ENCODE assay signal across 15 cellular contexts in the genomic region with DNA sequence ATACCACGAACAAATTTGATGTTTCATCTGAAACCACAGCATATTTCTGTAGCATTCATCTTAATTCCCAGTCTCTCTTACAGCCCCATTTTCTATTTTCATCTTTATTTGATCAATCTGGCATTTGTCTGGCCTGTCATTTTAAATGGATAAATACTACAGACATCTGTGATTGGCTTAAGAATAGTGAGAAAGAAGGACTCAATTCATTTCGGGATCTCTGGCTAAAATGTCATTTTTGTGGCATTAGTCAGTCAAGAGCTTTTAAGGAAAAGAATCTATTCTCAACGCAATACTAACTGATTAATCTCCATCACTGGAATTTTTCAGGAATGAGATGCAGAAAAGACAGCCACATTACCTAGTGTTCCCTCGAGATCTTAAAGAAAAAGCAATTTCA.
A peak's percentile ranks its signal among the peaks of the same experiment; 100 is the strongest.
DNase-seq lines count a peak whose midpoint lies in the region; TF ChIP-seq lines count a peak whose summit lies in the region.
"Had no signal": no experiment of that assay in that cellular context is flagged by ENCODE, and none has a peak within 500 bp of the region (broad histone marks: within the 10 kb centered on the region; RNA-seq: fewer than 3 reads in every experiment).

No MANE protein-coding gene starts in this region.

- H3K4me3 Mint-ChIP-seq in MCF 10A (ENCODE audit: unreplicated experiment): no peak overlapping the region
- no peak overlapping the region for H3K4me3 Mint-ChIP-seq in CD14-positive monocyte
- H3K4me3 Mint-ChIP-seq: activated CD4-positive, alpha-beta T cell treated with anti-CD3 and anti-CD28 coated beads, Interleukin-2, amount 10 ng/mL, durations not matched to agents 24 days and 14 days had no signal

- H3K4me3 ChIP-seq in breast epithelium (no peak overlapping the region), adrenal gland (no peak overlapping the region)
- H3K4me3 ChIP-seq: K562, sigmoid colon, testis had no signal

- H3K9me3 ChIP-seq in breast epithelium: no peaks in the 10 kb centered on the region
- no peaks in the 10 kb centered on the region for H3K9me3 ChIP-seq in adrenal gland (replicated peaks in 1 of 3)
- H3K9me3 ChIP-seq: sigmoid colon, testis had no signal

- POLR2A ChIA-PET in MCF 10A (lab: Yijun Ruan, JAX): interaction anchor here (0.6 to 1.7 kb wide), 7 partner anchors 15 to 1200 kb away, joined by 3 to 5 read pairs (median 3); no protein-coding TSS in a partner anchor

- H3K27ac ChIP-seq in breast epithelium (no peak overlapping the region), adrenal gland (no peak overlapping the region)
- H3K27ac ChIP-seq: 22Rv1, sigmoid colon, testis had no signal

- peaks cover 7% of the 10 kb centered on the region for H3K9me3 Mint-ChIP-seq in MCF 10A (ENCODE audit: unreplicated experiment)
- peaks cover 0 to 3% (median 0%) of the 10 kb centered on the region in 7 donors for H3K9me3 Mint-ChIP-seq in CD14-positive monocyte
- H3K9me3 Mint-ChIP-seq: activated CD4-positive, alpha-beta T cell treated with anti-CD3 and anti-CD28 coated beads, Interleukin-2, amount 10 ng/mL, durations not matched to agents 24 days and 14 days had no signal

- H3K36me3 Mint-ChIP-seq in MCF 10A (ENCODE audit: insufficient read depth, unreplicated experiment) (no peaks in the 10 kb centered on the region), CD14-positive monocyte (peaks cover 0 to 3% of the 10 kb centered on the region in 2 donors)

- H3K27me3 Mint-ChIP-seq in MCF 10A (ENCODE audit: insufficient read depth, unreplicated experiment) (no peaks in the 10 kb centered on the region), CD14-positive monocyte (ENCODE audit: low read depth in 3 of 3) (peaks cover 0 to 1% (median 1%) of the 10 kb centered on the region in 3 donors)

- H3K4me1 ChIP-seq in breast epithelium (peaks cover 0 to 6% of the 10 kb centered on the region in 2 donors), adrenal gland (replicated peaks in 1 of 2) (peaks cover 0 to 12% of the 10 kb centered on the region in 2 donors)
- H3K4me1 ChIP-seq: testis had no signal

- peak; percentile 28 for DNase-seq in MCF 10A (ENCODE audit: unreplicated experiment)
- DNase-seq in breast epithelium (ENCODE audit: low spot score in 2 of 2): no peak
- peak; percentile 27 for DNase-seq in amniotic stem cell (lab: John Stamatoyannopoulos, UW)
- DNase-seq in hepatic stellate cell (ENCODE audit: low spot score): peak; percentile 19
- no peak for DNase-seq in CD14-positive monocyte (ENCODE audit: low spot score)
- DNase-seq in adrenal gland: no peak
- DNase-seq in NCI-H526 treated with DMSO at 0.1 percent for 48 hours (lab: John Stamatoyannopoulos, UW): no peak
- DNase-seq in NCI-H187 treated with DMSO at 0.1 percent for 48 hours (lab: John Stamatoyannopoulos, UW): no peak
- DNase-seq: activated CD4-positive, alpha-beta T cell treated with anti-CD3 and anti-CD28 coated beads, Interleukin-2, amount 10 ng/mL, durations not matched to agents 24 days and 14 days; central memory CD4-positive, alpha-beta T cell; NCI-H1930; sigmoid colon; testis had no signal

- no peak for TF ChIP-seq POLR2A in breast epithelium (IDR thresholded peaks at IDR 0.05)
- TF ChIP-seq POLR2A in adrenal gland (IDR thresholded peaks at IDR 0.05): no peak

- no TSS peak for BruUV-seq in MCF 10A (replicated peaks; lab: Mats Ljungman, UMichigan)

- CTCF ChIA-PET in MCF 10A (lab: Yijun Ruan, JAX): interaction anchor here (1.2 to 3.9 kb wide), 2 partner anchors 549 to 585 kb away, joined by 5 to 11 read pairs; no protein-coding TSS in a partner anchor

- no peak overlapping the region for H3K27ac Mint-ChIP-seq in MCF 10A (ENCODE audit: low read depth, unreplicated experiment)
- H3K27ac Mint-ChIP-seq in CD14-positive monocyte: no peak overlapping the region
- H3K27ac Mint-ChIP-seq: activated CD4-positive, alpha-beta T cell treated with anti-CD3 and anti-CD28 coated beads, Interleukin-2, amount 10 ng/mL, durations not matched to agents 24 days and 14 days had no signal

- intact Hi-C loops in MCF 10A (cut with micrococcal nuclease): loop anchor here (10.0 kb wide), 1 partner anchor 99 kb away; no protein-coding TSS in a partner anchor
- intact Hi-C loops in breast epithelium (cut with DNase I; ENCODE audit: low total_unique reads): no loop called here
- intact Hi-C loops in CD14-positive monocyte (cut with micrococcal nuclease): loop anchor here in 1 of 2 donors (10.0 kb wide), 2 partner anchors 141 to 591 kb away; no protein-coding TSS in a partner anchor
- intact Hi-C loops in adrenal gland (cut with DNase I): loop anchor here in 1 of 2 donors (10.0 kb wide), 1 partner anchor 581 kb away; the partner anchor contains the start of gene IRS1

- H3K4me1 Mint-ChIP-seq in MCF 10A (ENCODE audit: insufficient read depth, unreplicated experiment) (peaks cover 36% of the 10 kb centered on the region), CD14-positive monocyte (peaks cover 13% of the 10 kb centered on the region)

- H3K36me3 ChIP-seq in breast epithelium (no peaks in the 10 kb centered on the region), adrenal gland (replicated peaks in 1 of 2) (no peaks in the 10 kb centered on the region)
- H3K36me3 ChIP-seq: sigmoid colon had no signal

- H3K27me3 ChIP-seq in breast epithelium: no peaks in the 10 kb centered on the region
- H3K27me3 ChIP-seq in adrenal gland: no peaks in the 10 kb centered on the region
- H3K27me3 ChIP-seq: sigmoid colon, testis had no signal

- TF ChIP-seq CTCF in MCF 10A (IDR thresholded peaks at IDR 0.05; ENCODE audit: unreplicated experiment): no peak
- TF ChIP-seq CTCF in breast epithelium (IDR thresholded peaks at IDR 0.05): no peak
- no peak for TF ChIP-seq CTCF in CD14-positive monocyte (IDR thresholded peaks at IDR 0.05)
- TF ChIP-seq CTCF in adrenal gland (IDR thresholded peaks at IDR 0.05): no peak

- 65 to 75% (median 71%) methylated on average over 4 of the region's 4 CpGs for WGBS in adrenal gland, 4 donors

Comparison
In these comparisons a context has a peak if more than half of its experiments do, and no peak if none do; other contexts are left out.
1. DNase-seq: peak in MCF 10A (single experiment), amniotic stem cell (single experiment) and hepatic stellate cell (single experiment); none in breast epithelium (0 of 2), CD14-positive monocyte (single experiment), adrenal gland (0 of 7), NCI-H526 treated with DMSO at 0.1 percent for 48 hours (single experiment) and NCI-H187 treated with DMSO at 0.1 percent for 48 hours (single experiment).